8 cellular contexts compared by ENCODE assay signal in genomic region chr3:172622916-172623700, GRCh38.
DNase-seq lines count a peak whose midpoint lies in the region; ATAC-seq and TF ChIP-seq lines count a peak whose summit lies in the region.

No MANE protein-coding gene starts in this region.

- no peak overlapping the region for H3K27ac ChIP-seq in neutrophil

- H3K4me1 Mint-ChIP-seq in activated B cell treated with CpG ODN at 0.5 μM for 24 hours = no peaks in the 10 kb centered on the region

- no peak overlapping the region for H3K4me3 Mint-ChIP-seq in activated B cell treated with CpG ODN at 0.5 μM for 24 hours

- H3K27me3 ChIP-seq in MG63 (no peaks in the 10 kb centered on the region), neutrophil (no peaks in the 10 kb centered on the region)

- no peak for TF ChIP-seq POLR2A in erythroblast (IDR thresholded peaks at IDR 0.05; ENCODE audit: low read length)

- H3K27me3 Mint-ChIP-seq in activated B cell treated with CpG ODN at 0.5 μM for 24 hours = peaks cover 3% of the 10 kb centered on the region

- no peaks in the 10 kb centered on the region for H3K4me1 ChIP-seq in neutrophil (ENCODE audit: control insufficient read depth in 1 of 2, insufficient read depth in 1 of 2, low read depth in 1 of 2, low read length in 1 of 2)

- POLR2A ChIA-PET in activated B cell treated with CpG ODN at 0.5 μM for 24 hours (lab: Charles Lee) = no interaction called here

- H3K4me3 ChIP-seq in MG63 = no peak overlapping the region
- H3K4me3 ChIP-seq in neutrophil (ENCODE audit: low read depth in 1 of 2, low read length in 1 of 2) = no peak overlapping the region

- TF ChIP-seq CTCF in activated B cell treated with CpG ODN at 0.5 μM for 24 hours (IDR thresholded peaks at IDR 0.05) (peak; percentile 61), neutrophil (IDR thresholded peaks at IDR 0.05) (peak; percentile 28)

- DNase-seq in NCI-H2196 (lab: John Stamatoyannopoulos, UW; ENCODE audit: unreplicated experiment) (peak; percentile 44), NCI-H2196 treated with DMSO at 0.1 percent for 48 hours (lab: John Stamatoyannopoulos, UW; ENCODE audit: unreplicated experiment) (no peak), MG63 (peak; percentile 39), activated B cell treated with CpG ODN at 0.5 μM for 24 hours (no peak), erythroblast (lab: John Stamatoyannopoulos, UW) (peak; percentile 44 to 66), NCI-H1694 (lab: John Stamatoyannopoulos, UW) (no peak)

- no peaks in the 10 kb centered on the region for H3K36me3 Mint-ChIP-seq in activated B cell treated with CpG ODN at 0.5 μM for 24 hours (ENCODE audit: low read depth)

- H3K9me3 ChIP-seq in MG63 = peaks cover 2% of the 10 kb centered on the region; the same call in 1 of the 2 replicates
- H3K9me3 ChIP-seq in neutrophil = no peaks in the 10 kb centered on the region

- CTCF ChIA-PET in activated B cell treated with CpG ODN at 0.5 μM for 24 hours (lab: Charles Lee) = interaction anchor here (0.6 to 2.0 kb wide), 6 partner anchors 16 to 378 kb away, joined by 3 to 8 read pairs (median 4); no protein-coding TSS in a partner anchor

- intact Hi-C loops in activated B cell treated with CpG ODN at 0.5 μM for 24 hours (cut with micrococcal nuclease) = loop anchor here (1.0 kb wide), 5 partner anchors 43 to 291 kb away; partner anchors contain the start of gene NCEH1

- ATAC-seq in activated B cell treated with CpG ODN at 0.5 μM for 24 hours (ENCODE audit: low read depth) (no peak), HG02885 (IDR thresholded peaks at IDR 0.05; ENCODE audit: poor library complexity, unreplicated experiment) (no peak)

- H3K36me3 ChIP-seq in MG63 (peaks cover 3% of the 10 kb centered on the region; the same call in 1 of the 2 replicates), neutrophil (no peaks in the 10 kb centered on the region)

- H3K9me3 Mint-ChIP-seq in activated B cell treated with CpG ODN at 0.5 μM for 24 hours = peaks cover 5% of the 10 kb centered on the region

- H3K27ac Mint-ChIP-seq in activated B cell treated with CpG ODN at 0.5 μM for 24 hours = no peak overlapping the region

Comparison
In these comparisons a context has a peak if more than half of its experiments do, and no peak if none do; other contexts are left out.
1. DNase-seq: peak in NCI-H2196 (single experiment), MG63 (single experiment) and erythroblast (2 of 2); none in NCI-H2196 treated with DMSO at 0.1 percent for 48 hours (single experiment), activated B cell treated with CpG ODN at 0.5 μM for 24 hours (single experiment) and NCI-H1694 (single experiment).